ENCODE assay signal across 24 cellular contexts in genomic region chr10:128927389-128927788, GRCh38.
DNase-seq lines count a peak whose midpoint lies in the region; ATAC-seq, FAIRE-seq and TF ChIP-seq lines count a peak whose summit lies in the region.
"Had no signal": no experiment of that assay in that cellular context is flagged by ENCODE, and none has a peak within 500 bp of the region (broad histone marks: within the 10 kb centered on the region; RNA-seq: fewer than 3 reads in every experiment).

No MANE protein-coding gene starts in this region.

- H3K9ac ChIP-seq in HepG2 (ENCODE audit: insufficient read depth, low read depth, low read length) = no peak overlapping the region

- FAIRE-seq in HepG2 (lab: Jason Lieb, UNC) = no peak
- FAIRE-seq: GM12892 had no signal

- CTCF ChIA-PET in HepG2 (lab: Yijun Ruan, JAX; ENCODE audit: low intra/inter-chr PET ratio, low total read pairs) = no interaction called here

- intact Hi-C loops in breast epithelium (cut with DNase I; ENCODE audit: low total_unique reads) = no loop called here
- intact Hi-C loops in HepG2 (cut with micrococcal nuclease; ENCODE audit: unreplicated experiment) = no loop called here

- POLR2A ChIA-PET in HepG2 (lab: Yijun Ruan, JAX) = no interaction called here

- H3K4me1 ChIP-seq in breast epithelium = peaks cover 6 to 13% of the 10 kb centered on the region in 2 donors
- H3K4me1 ChIP-seq in HepG2 (ENCODE audit: insufficient read depth, low read length) = no peaks in the 10 kb centered on the region
- H3K4me1 ChIP-seq: colonic mucosa had no signal

- H3K9me3 ChIP-seq in breast epithelium (no peaks in the 10 kb centered on the region), HepG2 (ENCODE audit: low read length) (peaks cover 15% of the 10 kb centered on the region; the same call in 1 of the 2 replicates)
- H3K9me3 ChIP-seq: colonic mucosa, thyroid gland had no signal

- no peaks in the 10 kb centered on the region for H3K79me2 ChIP-seq in HepG2 (ENCODE audit: insufficient read depth, low read length)

- TF ChIP-seq CTCF in breast epithelium (IDR thresholded peaks at IDR 0.05) = no peak
- TF ChIP-seq CTCF in HepG2 (CRISPR knock-in tag; IDR thresholded peaks at IDR 0.05) = no peak

- DNase-seq in DMS79 treated with DMSO at 0.1 percent for 48 hours (lab: John Stamatoyannopoulos, UW) = peak; percentile 14
- DNase-seq in DMS79 (lab: John Stamatoyannopoulos, UW) = no peak
- peak in 1 of 2 donors; percentile 32 for DNase-seq in breast epithelium (ENCODE audit: low spot score in 2 of 2)
- DNase-seq in HepG2 (ENCODE audit: low spot score) = no peak
- peak; percentile 8 for DNase-seq in stromal cell of bone marrow (ENCODE audit: low read depth)
- DNase-seq in activated naive CD4-positive, alpha-beta T cell (lab: John Stamatoyannopoulos, UW) = no peak
- DNase-seq in KBM-7 = no peak
- no peak for DNase-seq in T1000 (lab: John Stamatoyannopoulos, UW)
- DNase-seq: activated B cell treated with CpG ODN at 0.5 μM for 24 hours; activated CD4-positive, alpha-beta T cell treated with anti-CD3 and anti-CD28 coated beads, Interleukin-2, amount 50 U/mL, for 4 hours; activated CD8-positive, alpha-beta memory T cell treated with anti-CD3 and anti-CD28 coated beads, Interleukin-2, amount 50 U/mL, for 4 hours; activated naive CD8-positive, alpha-beta T cell treated with anti-CD3 and anti-CD28 coated beads, Interleukin-2, amount 10 ng/mL, durations not matched to agents 7 days and 5 days; AML-193; CD8-positive, alpha-beta T cell; colonic mucosa; NCI-H1436; NCI-H69; nephron progenitor cell; posterior cingulate gyrus; stimulated activated naive B cell treated with anti-CD40 and anti-IgM and Interleukin-4, amounts not matched to agents 10 μg/mL and 1 μg/mL and 100 μg/mL, for 72 hours; thyroid gland had no signal

- 7% methylated on average over 5 of the region's 5 CpGs for WGBS in HepG2 (ENCODE audit: low lambda C conversion rate)

- H3K27me3 ChIP-seq in breast epithelium (no peaks in the 10 kb centered on the region), HepG2 (ENCODE audit: control insufficient read depth in 1 of 2, insufficient read depth in 2 of 2, low read length in 2 of 2) (peaks cover 0 to 7% of the 10 kb centered on the region in 2 experiments; a peak in 1 of 5 replicates)
- H3K27me3 ChIP-seq: colonic mucosa, thyroid gland had no signal

- no peaks in the 10 kb centered on the region for H4K20me1 ChIP-seq in HepG2 (ENCODE audit: insufficient read depth, low read length)

- in situ Hi-C loops in HepG2 (cut with HindIII; ENCODE audit: extremely low pct_ligation_motif_present, low pct_unique_long_range_greater_than_20kb) = no loop called here
- in situ Hi-C loops in KBM-7 (cut with MboI; ENCODE audit: low pct_unique_long_range_greater_than_20kb, low sequenced_read_pairs) = no loop called here

- ATAC-seq in HepG2 = no peak
- ATAC-seq: CD8-positive, alpha-beta T cell; stimulated activated naive B cell treated with anti-CD40 and anti-IgM and Interleukin-4, amounts not matched to agents 10 μg/mL and 1 μg/mL and 100 μg/mL, for 72 hours had no signal

- no peaks in the 10 kb centered on the region for H3K36me3 ChIP-seq in breast epithelium
- H3K36me3 ChIP-seq in HepG2 (replicated peaks in 1 of 2; ENCODE audit: control insufficient read depth in 1 of 2, insufficient read depth in 2 of 2, low read length in 2 of 2) = no peaks in the 10 kb centered on the region
- H3K36me3 ChIP-seq: colonic mucosa, thyroid gland had no signal

- no TSS peak for BruUV-seq in HepG2 (replicated peaks; lab: Mats Ljungman, UMichigan)

- no peak overlapping the region for H2AFZ ChIP-seq in HepG2 (ENCODE audit: low read length)

- no peak for TF ChIP-seq POLR2A in breast epithelium (IDR thresholded peaks at IDR 0.05)
- TF ChIP-seq POLR2A in HepG2 (IDR thresholded peaks at IDR 0.05; ENCODE audit: insufficient read depth in 1 of 2, low read depth in 2 of 2, low read length in 2 of 2) = no peak

- H3K4me3 ChIP-seq in breast epithelium (peak overlapping the region in 1 of 3 donors; percentile 39), HepG2 (replicated peaks in 1 of 3; ENCODE audit: insufficient read depth in 1 of 3, low read depth in 2 of 3, low read length in 3 of 3) (no peak overlapping the region)
- H3K4me3 ChIP-seq: colonic mucosa, skin epidermis, thyroid gland had no signal

- TF ChIP-seq EP300 in HepG2 (IDR thresholded peaks at IDR 0.05; ENCODE audit: low read depth in 2 of 2, low read length in 2 of 2) (no peak), HepG2 (CRISPR knock-in tag; IDR thresholded peaks at IDR 0.05; ENCODE audit: borderline replicate concordance) (no peak)

- TF ChIP-seq RAD21 in HepG2 (CRISPR knock-in tag; IDR thresholded peaks at IDR 0.05) = no peak

- H3K27ac ChIP-seq in breast epithelium = peak overlapping the region; percentile 84 to 90
- H3K27ac ChIP-seq in HepG2 (ENCODE audit: extremely low read length, insufficient read depth, low read length) = no peak overlapping the region
- H3K27ac ChIP-seq: colonic mucosa, HL-60, thyroid gland had no signal

- no peak overlapping the region for H3K4me2 ChIP-seq in HepG2 (ENCODE audit: low read depth, low read length)

TF ChIP-seq in HepG2, 621 proteins besides CTCF, POLR2A, EP300 and RAD21:
- peak; percentile 81 for TF ChIP-seq CEBPB (IDR thresholded peaks at IDR 0.05; ENCODE audit: borderline replicate concordance, low read depth, low read length)
- no peak for TF ChIP-seq SP2 (CRISPR knock-in tag; IDR thresholded peaks at IDR 0.05)

Comparison
In these comparisons a context has a peak if more than half of its experiments do, and no peak if none do; other contexts are left out.
1. DNase-seq: peak in DMS79 treated with DMSO at 0.1 percent for 48 hours (single experiment) and stromal cell of bone marrow (single experiment); none in DMS79 (single experiment), HepG2 (single experiment), activated naive CD4-positive, alpha-beta T cell (0 of 4), KBM-7 (single experiment) and T1000 (single experiment).